Comparison of ENCODE assay signal across 1 cellular context in the genomic region with DNA sequence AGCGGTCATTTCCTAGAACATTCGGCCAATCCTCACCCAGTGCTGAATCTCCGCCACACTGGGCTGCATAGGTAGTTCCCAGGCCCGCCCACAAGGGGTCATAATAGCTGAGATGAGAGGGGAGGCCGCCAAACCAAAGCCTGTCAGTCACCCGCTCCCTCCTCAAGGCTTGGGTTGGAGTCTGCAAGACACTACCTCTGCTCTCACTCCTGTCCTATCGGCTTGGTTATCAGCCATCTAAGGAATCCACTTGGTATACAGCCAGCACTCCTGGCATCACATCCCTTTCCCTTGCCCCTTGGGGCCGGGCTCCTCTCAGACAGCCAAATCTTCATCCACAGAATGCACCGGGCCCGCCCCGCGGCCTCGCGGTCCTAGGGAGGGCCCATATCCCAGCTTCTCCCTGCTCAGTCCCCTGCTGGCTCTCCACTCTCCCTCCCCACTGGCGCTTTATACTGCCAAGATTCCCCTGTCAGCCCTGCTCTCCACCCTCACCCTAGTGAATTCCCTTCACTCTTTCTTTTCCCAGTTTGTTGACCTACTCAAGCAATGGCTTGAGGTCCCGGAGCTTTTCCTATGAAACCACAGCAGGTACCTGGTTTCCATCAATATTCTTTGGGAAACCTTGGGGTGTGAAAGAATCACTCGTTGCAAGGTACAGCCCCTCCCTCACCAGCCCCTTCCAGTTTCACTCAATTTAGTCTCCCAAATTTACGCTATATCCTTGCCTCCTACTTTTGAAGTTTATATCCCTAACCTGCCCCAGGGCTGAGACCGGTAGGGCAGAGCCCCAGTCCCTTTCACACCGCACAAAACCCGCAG.
TF ChIP-seq lines count a peak whose summit lies in the region.

No MANE protein-coding gene starts in this region.

TF ChIP-seq in H1, 55 proteins besides CTCF, POLR2A, EP300 and RAD21:
- TF ChIP-seq NANOG (IDR thresholded peaks at IDR 0.05; ENCODE audit: insufficient read depth, low read depth, low read length, poor library complexity, severe bottlenecking) (no peak), CREB1 (IDR thresholded peaks at IDR 0.05) (0 out of 2 replicates have a peak, but pooled peaks have one; percentile 12), SP1 (IDR thresholded peaks at IDR 0.05; ENCODE audit: low read depth, low read length) (0 out of 2 replicates have a peak, but pooled peaks have one; percentile 6), KDM4A (IDR thresholded peaks at IDR 0.05; ENCODE audit: low read depth, low read length, severe bottlenecking) (peak; percentile 22), SIN3A (conservative IDR thresholded peaks at IDR 0.05 in 1 of 2, IDR thresholded peaks at IDR 0.05 in 1 of 2; ENCODE audit: low read depth in 1 of 2, low read length in 2 of 2) (peak; percentile 63 to 76; a peak in 2 of 4 replicates), SUZ12 (IDR thresholded peaks at IDR 0.05; ENCODE audit: low read length) (no peak), CTBP2 (IDR thresholded peaks at IDR 0.05; ENCODE audit: borderline replicate concordance, insufficient read depth, insufficient read length, low read length) (peak; percentile 45)
